Comparison of ENCODE assay signal across 24 cellular contexts in genomic region chr6:1497593-1498105, GRCh38.
DNase-seq lines count a peak whose midpoint lies in the region; ATAC-seq, FAIRE-seq and TF ChIP-seq lines count a peak whose summit lies in the region.
"Had no signal": no experiment of that assay in that cellular context is flagged by ENCODE, and none has a peak within 500 bp of the region (broad histone marks: within the 10 kb centered on the region; RNA-seq: fewer than 3 reads in every experiment).

No MANE protein-coding gene starts in this region.

- H3K27me3 ChIP-seq in sigmoid colon = no peaks in the 10 kb centered on the region
- H3K27me3 ChIP-seq in tibial nerve = no peaks in the 10 kb centered on the region

- TF ChIP-seq EP300 in sigmoid colon (IDR thresholded peaks at IDR 0.05) (peak in 3 of 4 donors; percentile 4 to 73 (median 53)), tibial nerve (IDR thresholded peaks at IDR 0.05) (no peak)

- H3K4me3 ChIP-seq in sigmoid colon (no peak overlapping the region), tibial nerve (no peak overlapping the region)
- H3K4me3 ChIP-seq: HAP-1, psoas muscle, spleen had no signal

- ATAC-seq in GM19463 (IDR thresholded peaks at IDR 0.05; ENCODE audit: unreplicated experiment) = no peak
- ATAC-seq: activated CD8-positive, alpha-beta T cell treated with anti-CD3 and anti-CD28 coated beads for 36 hours; naive thymus-derived CD8-positive, alpha-beta T cell; psoas muscle had no signal

- no peak for TF ChIP-seq CTCF in sigmoid colon (IDR thresholded peaks at IDR 0.05)
- TF ChIP-seq CTCF in D721Med (IDR thresholded peaks at IDR 0.05; ENCODE audit: insufficient read depth, missing control alignments) = no peak
- TF ChIP-seq CTCF in tibial nerve (IDR thresholded peaks at IDR 0.05) = no peak

- H3K27ac ChIP-seq in sigmoid colon (peak overlapping the region in 3 of 4 donors; percentile 55 to 68 (median 67)), tibial nerve (no peak overlapping the region)
- H3K27ac ChIP-seq: 22Rv1, psoas muscle, spleen had no signal

- DNase-seq in DMS 273 treated with DMSO at 0.1 percent for 48 hours (lab: John Stamatoyannopoulos, UW) = peak; percentile 53
- no peak for DNase-seq in DMS 273 (lab: John Stamatoyannopoulos, UW; ENCODE audit: unreplicated experiment)
- DNase-seq in globus pallidus (ENCODE audit: low spot score) = peak; percentile 29
- DNase-seq in midbrain (lab: John Stamatoyannopoulos, UW) = peak; percentile 44
- DNase-seq in sigmoid colon = peak; percentile 92
- DNase-seq in D721Med (ENCODE audit: insufficient read length, low spot score) = no peak
- DNase-seq in tibial nerve (ENCODE audit: low spot score in 2 of 2) = no peak
- DNase-seq: activated CD4-positive, CD25-positive, alpha-beta regulatory T cell; activated CD8-positive, alpha-beta T cell treated with anti-CD3 and anti-CD28 coated beads for 36 hours; activated naive CD4-positive, alpha-beta T cell treated with anti-CD3 and anti-CD28 coated beads for 36 hours; activated T-cell treated with anti-CD3 and anti-CD28 coated beads, Interleukin-2, amount 50 U/mL, for 1 hour; aorta; effector memory CD4-positive, alpha-beta T cell; Karpas-422; mammary epithelial cell; naive thymus-derived CD8-positive, alpha-beta T cell; NCI-H2029; psoas muscle; RPMI8226; spleen had no signal

- TF ChIP-seq POLR2A in sigmoid colon (IDR thresholded peaks at IDR 0.05) (no peak), tibial nerve (IDR thresholded peaks at IDR 0.05) (no peak)

- intact Hi-C loops in sigmoid colon (cut with DNase I) = no loop called here

- H3K36me3 ChIP-seq in sigmoid colon = no peaks in the 10 kb centered on the region
- H3K36me3 ChIP-seq in tibial nerve = no peaks in the 10 kb centered on the region
- H3K36me3 ChIP-seq: HAP-1, spleen had no signal

- H3K4me1 ChIP-seq in sigmoid colon (peaks cover 0 to 48% (median 39%) of the 10 kb centered on the region in 4 donors), tibial nerve (peaks cover 0 to 3% (median 0%) of the 10 kb centered on the region in 4 donors)
- H3K4me1 ChIP-seq: HAP-1, psoas muscle, spleen had no signal

- no peak for FAIRE-seq in D721Med (lab: Jason Lieb, UNC)
- FAIRE-seq: islet of Langerhans had no signal

- no peaks in the 10 kb centered on the region for H3K9me3 ChIP-seq in sigmoid colon
- H3K9me3 ChIP-seq in tibial nerve = peaks cover 0 to 16% (median 0%) of the 10 kb centered on the region in 4 donors
- H3K9me3 ChIP-seq: HAP-1, psoas muscle had no signal

- WGBS in sigmoid colon, 2 donors = 74 to 85% methylated on average over 9 of the region's 9 CpGs
- WGBS in tibial nerve, 2 donors = 69 to 71% methylated on average over 7 to 9 of the region's 9 CpGs

Comparison
In these comparisons a context has a peak if more than half of its experiments do, and no peak if none do; other contexts are left out.
1. DNase-seq: peak in DMS 273 treated with DMSO at 0.1 percent for 48 hours (single experiment), globus pallidus (single experiment), midbrain (single experiment) and sigmoid colon (single experiment); none in DMS 273 (single experiment), D721Med (single experiment) and tibial nerve (0 of 2).
2. H3K27ac ChIP-seq: peak in sigmoid colon (3 of 4); none in tibial nerve (0 of 4).